Comparison of ENCODE assay signal across 24 cellular contexts in the genomic region with DNA sequence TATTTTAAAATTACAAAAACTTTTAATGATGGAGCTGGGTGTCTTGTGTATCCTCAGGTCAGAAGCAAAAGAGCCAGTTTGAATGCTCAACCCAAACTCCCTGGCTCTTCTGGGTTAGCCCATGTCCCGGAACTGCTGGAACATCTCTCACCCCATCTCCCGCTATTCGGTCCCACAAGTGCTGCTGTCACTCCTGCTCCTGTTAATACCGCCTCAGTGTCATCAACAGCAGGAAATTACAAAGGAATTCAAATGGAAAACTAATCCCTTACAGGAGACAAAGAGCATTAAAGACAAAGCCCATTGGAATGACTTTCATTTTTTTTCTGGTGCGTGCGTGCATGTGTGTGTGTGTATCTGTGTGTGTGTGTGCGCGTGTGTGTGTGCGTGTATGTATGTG.
DNase-seq lines count a peak whose midpoint lies in the region; FAIRE-seq and TF ChIP-seq lines count a peak whose summit lies in the region.
"Had no signal": no experiment of that assay in that cellular context is flagged by ENCODE, and none has a peak within 500 bp of the region (broad histone marks: within the 10 kb centered on the region; RNA-seq: fewer than 3 reads in every experiment).

No MANE protein-coding gene starts in this region.

- H3K4me3 ChIP-seq in Karpas-422 (ENCODE audit: low read length) (no peak overlapping the region), H1 (ENCODE audit: extremely low read depth in 1 of 4, insufficient read depth in 2 of 4, low read depth in 3 of 4, low read length in 4 of 4) (no peak overlapping the region), neural progenitor cell (no peak overlapping the region), colonic mucosa (no peak overlapping the region)
- H3K4me3 ChIP-seq: SJSA1 had no signal

- no peak overlapping the region for H4K5ac ChIP-seq in H1 (ENCODE audit: insufficient read length, low read depth, low read length)

- H3K79me1 ChIP-seq in H1 (ENCODE audit: low read depth, low read length) = no peaks in the 10 kb centered on the region

- no peak overlapping the region for H3K9ac ChIP-seq in Karpas-422 (ENCODE audit: low read length)
- H3K9ac ChIP-seq in H1 (replicated peaks in 1 of 4; ENCODE audit: extremely low read depth in 1 of 4, low read depth in 3 of 4, low read length in 3 of 4) = no peak overlapping the region
- H3K9ac ChIP-seq in neural progenitor cell = no peak overlapping the region
- no peak overlapping the region for H3K9ac ChIP-seq in colonic mucosa (ENCODE audit: low read depth in 2 of 2, low read length in 2 of 2)

- H3F3A ChIP-seq in neural progenitor cell (ENCODE audit: low read depth) = peaks cover 18% of the 10 kb centered on the region

- FAIRE-seq in H1 (lab: Jason Lieb, UNC) = peak; percentile 19
- FAIRE-seq: HepG2 had no signal

- H2AFZ ChIP-seq in Karpas-422 (ENCODE audit: low read length) (no peak overlapping the region), H1 (ENCODE audit: low read length) (no peak overlapping the region), neural progenitor cell (replicated peaks) (no peak overlapping the region)

- peak overlapping the region; percentile 87 for H3K27ac Mint-ChIP-seq in neural progenitor cell
- H3K27ac Mint-ChIP-seq: B cell; CD8-positive, alpha-beta T cell had no signal

- no peak overlapping the region for H2BK12ac ChIP-seq in H1 (ENCODE audit: low read depth, low read length)

- 69% methylated on average over 9 of the region's 9 CpGs; no CpG with 5 or more reads in 1 of the 2 experiments for WGBS in H1 (ENCODE audit: extremely low coverage in 1 of 2, insufficient coverage in 1 of 2, insufficient read length in 1 of 2, insufficient replicate concordance in 2 of 2, low coverage in 1 of 2, low lambda C conversion rate in 2 of 2, missing lambda C conversion rate in 1 of 2), 2 experiments

- H3K4me2 ChIP-seq in Karpas-422 (ENCODE audit: low read depth, low read length, poor library complexity, severe bottlenecking) (no peak overlapping the region), H1 (ENCODE audit: insufficient read depth in 1 of 2, low read depth in 2 of 2, low read length in 2 of 2) (peak overlapping the region in 1 of 2 experiments; percentile 24; a peak in 1 of 4 replicates), neural progenitor cell (peak overlapping the region; percentile 14)

- H3K9me3 ChIP-seq in Karpas-422 (ENCODE audit: low read length) (no peaks in the 10 kb centered on the region), H1 (ENCODE audit: insufficient read depth in 2 of 2, low read depth in 1 of 2, low read length in 1 of 2) (no peaks in the 10 kb centered on the region), neural progenitor cell (ENCODE audit: low read depth) (no peaks in the 10 kb centered on the region), colonic mucosa (no peaks in the 10 kb centered on the region)
- H3K9me3 ChIP-seq: SJSA1 had no signal

- no peak overlapping the region for H2BK5ac ChIP-seq in H1 (ENCODE audit: low read depth, low read length)

- no peaks in the 10 kb centered on the region for H3K36me3 Mint-ChIP-seq in neural progenitor cell
- H3K36me3 Mint-ChIP-seq: CD8-positive, alpha-beta T cell had no signal

- no peak overlapping the region for H3K4me3 Mint-ChIP-seq in neural progenitor cell
- H3K4me3 Mint-ChIP-seq: B cell; CD8-positive, alpha-beta T cell had no signal

- intact Hi-C loops in colonic mucosa (cut with DNase I) = no loop called here

- no peak for TF ChIP-seq POLR2A in H1 (IDR thresholded peaks at IDR 0.05; ENCODE audit: control extremely low read depth in 1 of 2, low read depth in 2 of 2, low read length in 2 of 2)

- H4K20me1 ChIP-seq in Karpas-422 (ENCODE audit: insufficient read depth, low read depth, low read length) (no peaks in the 10 kb centered on the region), H1 (replicated peaks in 1 of 2; ENCODE audit: control insufficient read depth in 1 of 2, insufficient read depth in 2 of 2, low read length in 2 of 2) (no peaks in the 10 kb centered on the region), neural progenitor cell (ENCODE audit: low read depth) (no peaks in the 10 kb centered on the region)

- H3K27me3 Mint-ChIP-seq in neural progenitor cell (ENCODE audit: insufficient read depth, low read depth) = peaks cover 13% of the 10 kb centered on the region
- H3K27me3 Mint-ChIP-seq: B cell had no signal

- H2AK5ac ChIP-seq in H1 (ENCODE audit: low read depth, low read length) = no peak overlapping the region

- H3K4me1 ChIP-seq in Karpas-422 (ENCODE audit: low read length) (no peaks in the 10 kb centered on the region), H1 (replicated peaks in 1 of 4; ENCODE audit: control insufficient read depth in 3 of 4, insufficient read depth in 4 of 4, low read length in 3 of 4) (peaks cover 0 to 8% (median under 1%) of the 10 kb centered on the region in 4 experiments; a peak in 3 of 7 replicates), neural progenitor cell (peaks cover 41% of the 10 kb centered on the region), colonic mucosa (no peaks in the 10 kb centered on the region)
- H3K4me1 ChIP-seq: SJSA1 had no signal

- no peak overlapping the region for H3K4ac ChIP-seq in H1 (replicated peaks; ENCODE audit: insufficient read length, low read depth, low read length)

- no peak overlapping the region for H2BK15ac ChIP-seq in H1 (ENCODE audit: low read length)

- H4K91ac ChIP-seq in H1 (replicated peaks; ENCODE audit: insufficient read length, low read length) = no peak overlapping the region

- TF ChIP-seq EP300 in H1 (IDR thresholded peaks at IDR 0.05; ENCODE audit: borderline replicate concordance in 1 of 2, low read depth in 2 of 2, low read length in 2 of 2) = no peak

- H3K36me3 ChIP-seq in Karpas-422 (ENCODE audit: insufficient read depth, low read length) = no peaks in the 10 kb centered on the region
- no peaks in the 10 kb centered on the region for H3K36me3 ChIP-seq in H1 (ENCODE audit: control insufficient read depth in 2 of 4, insufficient read depth in 4 of 4, low read length in 3 of 4)
- H3K36me3 ChIP-seq in neural progenitor cell = no peaks in the 10 kb centered on the region
- H3K36me3 ChIP-seq in colonic mucosa = no peaks in the 10 kb centered on the region
- H3K36me3 ChIP-seq: SJSA1 had no signal

- H3K27me3 ChIP-seq in Karpas-422 (ENCODE audit: low read length) (no peaks in the 10 kb centered on the region), H1 (replicated peaks in 1 of 4; ENCODE audit: control insufficient read depth in 3 of 4, extremely low read depth in 1 of 4, insufficient read depth in 3 of 4, low read length in 3 of 4) (no peaks in the 10 kb centered on the region), neural progenitor cell (no peaks in the 10 kb centered on the region), colonic mucosa (no peaks in the 10 kb centered on the region)
- H3K27me3 ChIP-seq: SJSA1 had no signal

- H3K18ac ChIP-seq in H1 (ENCODE audit: extremely low read depth, low read length) = no peak overlapping the region

- no peak overlapping the region for H3K56ac ChIP-seq in H1 (replicated peaks; ENCODE audit: insufficient read length, low read depth, low read length)

- no peak overlapping the region for H3K27ac ChIP-seq in Karpas-422 (ENCODE audit: low read length)
- no peak overlapping the region for H3K27ac ChIP-seq in H1 (ENCODE audit: low read depth, low read length)
- no peak overlapping the region for H3K27ac ChIP-seq in neural progenitor cell
- H3K27ac ChIP-seq in colonic mucosa = no peak overlapping the region
- H3K27ac ChIP-seq: 22Rv1, C4-2B, SJSA1 had no signal

- H2BK120ac ChIP-seq in H1 (replicated peaks; ENCODE audit: low read depth, low read length) = no peak overlapping the region

- TF ChIP-seq RAD21 in H1 (IDR thresholded peaks at IDR 0.05 in 1 of 2, conservative IDR thresholded peaks at IDR 0.05 in 1 of 2; ENCODE audit: low read depth in 2 of 2, low read length in 2 of 2) = no peak

- peaks cover 52% of the 10 kb centered on the region for H3K4me1 Mint-ChIP-seq in neural progenitor cell

- DNase-seq in NCI-H82 (lab: John Stamatoyannopoulos, UW) (peak; percentile 31), NCI-H82 treated with DMSO at 0.1 percent for 48 hours (lab: John Stamatoyannopoulos, UW; ENCODE audit: unreplicated experiment) (no peak), Karpas-422 (peak; percentile 5), H1 (ENCODE audit: low read depth in 1 of 2, low spot score in 2 of 2) (no peak), neural progenitor cell (ENCODE audit: low spot score) (peak; percentile 71), NCI-H2171 (lab: John Stamatoyannopoulos, UW) (no peak), HUDEP-2 (lab: John Stamatoyannopoulos, UW; ENCODE audit: unreplicated experiment in 76 of 76) (no peak), colonic mucosa (no peak)
- DNase-seq: CD8-positive, alpha-beta T cell; DMS153; GOT3; NCI-H1105; NCI-H1436 treated with DMSO at 0.1 percent for 48 hours; NCI-H187 treated with DMSO at 0.1 percent for 48 hours; NCI-H446; NCI-H524 treated with DMSO at 0.1 percent for 48 hours; NCI-H774; Right ventricle myocardium superior; RPMI8226 had no signal

- no peak overlapping the region for H3K23ac ChIP-seq in H1 (ENCODE audit: insufficient read length)

- H3K9me2 ChIP-seq in Karpas-422 (replicated peaks; ENCODE audit: insufficient read depth, low read length) = no peaks in the 10 kb centered on the region

- H3K79me2 ChIP-seq in Karpas-422 (ENCODE audit: low read length) = no peaks in the 10 kb centered on the region
- H3K79me2 ChIP-seq in H1 (ENCODE audit: control insufficient read depth in 1 of 2, insufficient read depth in 2 of 2, low read length in 2 of 2) = no peaks in the 10 kb centered on the region
- no peaks in the 10 kb centered on the region for H3K79me2 ChIP-seq in neural progenitor cell (ENCODE audit: low read depth)

- H3K23me2 ChIP-seq in H1 (ENCODE audit: low read depth, low read length) = no peaks in the 10 kb centered on the region; the same call in 1 of the 2 replicates

- POLR2A ChIA-PET in H1 (lab: Charles Lee; ENCODE audit: partially characterized antibody) = no interaction called here

- no peak overlapping the region for H3K14ac ChIP-seq in H1 (ENCODE audit: insufficient read length)

- no peak overlapping the region for H4K8ac ChIP-seq in H1 (ENCODE audit: extremely low read depth, insufficient read depth, low read length)

- peaks cover 7% of the 10 kb centered on the region for H3K9me3 Mint-ChIP-seq in neural progenitor cell
- H3K9me3 Mint-ChIP-seq: CD8-positive, alpha-beta T cell had no signal

- no peak overlapping the region for H2BK20ac ChIP-seq in H1 (ENCODE audit: low read length)

- CTCF ChIA-PET in H1 (lab: Charles Lee; ENCODE audit: partially characterized antibody) = interaction anchor here (1.0 to 1.5 kb wide), 2 partner anchors 13 to 24 kb away, joined by 3 to 4 read pairs; no protein-coding TSS in a partner anchor

- TF ChIP-seq CTCF in H1 (IDR thresholded peaks at IDR 0.05; ENCODE audit: control extremely low read depth in 1 of 3, insufficient read depth in 1 of 3, low read depth in 1 of 3, low read length in 3 of 3) (no peak), neural progenitor cell (IDR thresholded peaks at IDR 0.05) (no peak), colonic mucosa (IDR thresholded peaks at IDR 0.05) (no peak)

TF ChIP-seq in H1, 55 proteins besides CTCF, POLR2A, EP300 and RAD21 (continues in another document):
- TF ChIP-seq POU5F1 (IDR thresholded peaks at IDR 0.05; ENCODE audit: low read depth, low read length) = no peak
- no peak for TF ChIP-seq MAFK (IDR thresholded peaks at IDR 0.05; ENCODE audit: low read depth, low read length)
- TF ChIP-seq CBX5 (IDR thresholded peaks at IDR 0.05; ENCODE audit: low read depth, low read length) = no peak
- TF ChIP-seq TCF12 (IDR thresholded peaks at IDR 0.05; ENCODE audit: low read depth, low read length) = no peak

Comparison
In these comparisons a context has a peak if more than half of its experiments do, and no peak if none do; other contexts are left out.
1. DNase-seq: peak in NCI-H82 (single experiment), Karpas-422 (single experiment) and neural progenitor cell (single experiment); none in NCI-H82 treated with DMSO at 0.1 percent for 48 hours (single experiment), H1 (0 of 2), NCI-H2171 (single experiment), HUDEP-2 (0 of 76) and colonic mucosa (single experiment).